In genomic region chr6:121851056-121851455, GRCh38 we compare ENCODE assay signal across 14 cellular contexts.
DNase-seq lines count a peak whose midpoint lies in the region; ATAC-seq and TF ChIP-seq lines count a peak whose summit lies in the region.
"Had no signal": no experiment of that assay in that cellular context is flagged by ENCODE, and none has a peak within 500 bp of the region (broad histone marks: within the 10 kb centered on the region; RNA-seq: fewer than 3 reads in every experiment).

No MANE protein-coding gene starts in this region.

- H3K4ac ChIP-seq in mesenchymal stem cell (ENCODE audit: low read depth in 1 of 2, low read length in 2 of 2): no peak overlapping the region

- peak overlapping the region; percentile 23 for H2AK5ac ChIP-seq in mesenchymal stem cell (ENCODE audit: low read length, severe bottlenecking)

- H3K18ac ChIP-seq in mesenchymal stem cell (ENCODE audit: low read depth in 1 of 2, low read length in 2 of 2): peak overlapping the region in 1 of 2 experiments; percentile 28

- intact Hi-C loops in Right ventricle myocardium superior (cut with DNase I) (loop anchor here (10.0 kb wide), 1 partner anchor 184 kb away; no protein-coding TSS in a partner anchor), cardiac septum (cut with DNase I) (loop anchor here (5.0 to 10.0 kb wide), 3 partner anchors 154 to 331 kb away; no protein-coding TSS in a partner anchor), body of pancreas (cut with DNase I) (no loop called here)

- H3K27ac ChIP-seq in mesenchymal stem cell (ENCODE audit: low read length, poor library complexity, severe bottlenecking) (no peak overlapping the region), body of pancreas (no peak overlapping the region)
- H3K27ac ChIP-seq: cardiac muscle cell had no signal

- H3K4me2 ChIP-seq in mesenchymal stem cell (ENCODE audit: low read length, poor library complexity, severe bottlenecking): no peak overlapping the region

- H3K27me3 ChIP-seq in mesenchymal stem cell (ENCODE audit: control insufficient read depth in 1 of 2, insufficient read depth in 1 of 2, low read length in 2 of 2) (no peaks in the 10 kb centered on the region), body of pancreas (no peaks in the 10 kb centered on the region)
- H3K27me3 ChIP-seq: cardiac muscle cell had no signal

- H3K4me1 ChIP-seq in mesenchymal stem cell (ENCODE audit: control insufficient read depth, insufficient read depth, low read depth, low read length) (no peaks in the 10 kb centered on the region), body of pancreas (peaks cover 4% of the 10 kb centered on the region)

- H3K9me3 ChIP-seq in mesenchymal stem cell (ENCODE audit: control insufficient read depth, low read length): no peaks in the 10 kb centered on the region
- no peaks in the 10 kb centered on the region for H3K9me3 ChIP-seq in body of pancreas

- H2AFZ ChIP-seq in mesenchymal stem cell (ENCODE audit: low read depth, low read length): no peak overlapping the region

- WGBS in mesenchymal stem cell: 37% methylated on average over 2 of the region's 2 CpGs
- WGBS in body of pancreas, 2 donors: 72 to 73% methylated on average over 2 of the region's 2 CpGs

- H4K91ac ChIP-seq in mesenchymal stem cell (ENCODE audit: low read length): no peak overlapping the region

- H3K4me3 ChIP-seq in mesenchymal stem cell (ENCODE audit: insufficient read depth in 1 of 2, low read depth in 1 of 2, low read length in 2 of 2): no peak overlapping the region
- H3K4me3 ChIP-seq in body of pancreas: no peak overlapping the region
- H3K4me3 ChIP-seq: cardiac muscle cell had no signal

- no peak overlapping the region for H2BK15ac ChIP-seq in mesenchymal stem cell (ENCODE audit: low read depth, poor library complexity, severe bottlenecking)

- TF ChIP-seq CTCF in body of pancreas (IDR thresholded peaks at IDR 0.05): no peak

- H3K23ac ChIP-seq in mesenchymal stem cell (ENCODE audit: low read length in 2 of 2): no peak overlapping the region

- no peak overlapping the region for H2BK12ac ChIP-seq in mesenchymal stem cell (ENCODE audit: low read length in 2 of 2)

- no peak for TF ChIP-seq POLR2A in body of pancreas (IDR thresholded peaks at IDR 0.05)

- H2BK120ac ChIP-seq in mesenchymal stem cell (ENCODE audit: low read depth, low read length): no peak overlapping the region

- H3K14ac ChIP-seq in mesenchymal stem cell (ENCODE audit: low read length in 2 of 2): no peak overlapping the region

- DNase-seq in Right ventricle myocardium superior: no peak
- DNase-seq in cardiac septum (ENCODE audit: low spot score): no peak
- peak; percentile 12 for DNase-seq in fibroblast of gingiva (ENCODE audit: low read depth)
- DNase-seq in mesenchymal stem cell: peak; percentile 41
- no peak for DNase-seq in body of pancreas
- DNase-seq: Calu3, NCI-H226, T1000, trophoblast cell had no signal

- peak overlapping the region; percentile 72 for H3K9ac ChIP-seq in mesenchymal stem cell (ENCODE audit: low read length)

- H3K79me1 ChIP-seq in mesenchymal stem cell (replicated peaks; ENCODE audit: low read length, poor library complexity, severe bottlenecking): no peaks in the 10 kb centered on the region

- no peak overlapping the region for H4K8ac ChIP-seq in mesenchymal stem cell (ENCODE audit: low read length)

- ATAC-seq in Right ventricle myocardium superior (ENCODE audit: poor library complexity) (peak; percentile 82), HG02759 (IDR thresholded peaks at IDR 0.05; ENCODE audit: unreplicated experiment) (no peak), body of pancreas (no peak), GM18868 (IDR thresholded peaks at IDR 0.05; ENCODE audit: unreplicated experiment) (no peak), GM21576 (IDR thresholded peaks at IDR 0.05; ENCODE audit: unreplicated experiment) (no peak)
- ATAC-seq: Panc1 had no signal

- H3K36me3 ChIP-seq in mesenchymal stem cell (ENCODE audit: control insufficient read depth in 1 of 2, insufficient read depth in 2 of 2, low read depth in 1 of 2, low read length in 2 of 2) (no peaks in the 10 kb centered on the region), body of pancreas (replicated peaks in 1 of 2; ENCODE audit: insufficient read depth in 1 of 2, low read depth in 2 of 2) (no peaks in the 10 kb centered on the region)
- H3K36me3 ChIP-seq: cardiac muscle cell had no signal

- H2BK5ac ChIP-seq in mesenchymal stem cell (ENCODE audit: low read depth, low read length, poor library complexity, severe bottlenecking): no peak overlapping the region

Comparison
In these comparisons a context has a peak if more than half of its experiments do, and no peak if none do; other contexts are left out.
1. DNase-seq: peak in fibroblast of gingiva (single experiment) and mesenchymal stem cell (single experiment); none in Right ventricle myocardium superior (single experiment), cardiac septum (single experiment) and body of pancreas (0 of 4).